Comparison of ENCODE assay signal across 35 cellular contexts in genomic region chr6:77979204-77979603, GRCh38.
"Had no signal": no experiment of that assay in that cellular context is flagged by ENCODE, and none has a peak within 500 bp of the region (broad histone marks: within the 10 kb centered on the region; RNA-seq: fewer than 3 reads in every experiment).

No MANE protein-coding gene starts in this region.

- H3K4me3 ChIP-seq: MG63 had no signal

- H3K27me3 ChIP-seq: MG63 had no signal

- H3K36me3 ChIP-seq: MG63 had no signal

- DNase-seq: Kasumi-1, MG63, MM.1S, MV-4-11, NCI-H1048, NCI-H1092, NCI-H1092 treated with DMSO at 0.1 percent for 48 hours, NCI-H1105, NCI-H1105 treated with DMSO at 0.1 percent for 48 hours, NCI-H1417, NCI-H1417 treated with DMSO at 0.1 percent for 48 hours, NCI-H1436, NCI-H1436 treated with DMSO at 0.1 percent for 48 hours, NCI-H146, NCI-H1694, NCI-H1694 treated with DMSO at 0.1 percent for 48 hours, NCI-H187, NCI-H187 treated with DMSO at 0.1 percent for 48 hours, NCI-H1930, NCI-H2029, NCI-H2029 treated with DMSO at 0.1 percent for 48 hours, NCI-H2081, NCI-H2081 treated with DMSO at 0.1 percent for 48 hours, NCI-H2107, NCI-H2171, NCI-H2171 treated with DMSO at 0.1 percent for 48 hours, NCI-H2227 treated with DMSO at 0.1 percent for 48 hours, NCI-H226, NCI-H345, NCI-H446, NCI-H446 treated with DMSO at 0.1 percent for 48 hours, NCI-H510A, NCI-H510A treated with DMSO at 0.1 percent for 48 hours, NCI-H524, NCI-H524 treated with DMSO at 0.1 percent for 48 hours had no signal
